Comparison of ENCODE assay signal across 12 cellular contexts in genomic region chr6:128498244-128498643, GRCh38.
"Had no signal": no experiment of that assay in that cellular context is flagged by ENCODE, and none has a peak within 500 bp of the region (broad histone marks: within the 10 kb centered on the region; RNA-seq: fewer than 3 reads in every experiment).

No MANE protein-coding gene starts in this region.

- H3K4me1 ChIP-seq: parathyroid adenoma, upper lobe of left lung had no signal

- H3K27me3 ChIP-seq: brain microvascular endothelial cell, esophagus muscularis mucosa, upper lobe of left lung had no signal

- H3K4me3 ChIP-seq: esophagus muscularis mucosa, skin epidermis, upper lobe of left lung had no signal

- ATAC-seq: stimulated activated effector memory CD8-positive, alpha-beta T cell treated with anti-CD3 and anti-CD28 coated beads, Interleukin-12 subunit alpha, Interleukin-12 subunit beta, amount 100 ng/mL, for 72 hours had no signal

- H3K9me3 ChIP-seq: esophagus muscularis mucosa, upper lobe of left lung had no signal

- H3K9me3 Mint-ChIP-seq: activated naive CD4-positive, alpha-beta T cell treated with anti-CD3 and anti-CD28 coated beads, Interleukin-2, amount 50 U/mL, for 24 hours; stimulated activated effector memory CD8-positive, alpha-beta T cell treated with anti-CD3 and anti-CD28 coated beads, Interleukin-12 subunit alpha, Interleukin-12 subunit beta, amount 100 ng/mL, for 72 hours; T-helper 1 cell treated with Interleukin-12 subunit alpha and Interleukin-12 subunit beta and Interleukin-4 antibody, amounts not matched to agents 30 μg/mL and 1 μg/mL, for 36 hours had no signal

- H3K27ac ChIP-seq: brain microvascular endothelial cell, esophagus muscularis mucosa, parathyroid adenoma, skin epidermis, upper lobe of left lung had no signal

- H3K4me3 Mint-ChIP-seq: activated naive CD4-positive, alpha-beta T cell treated with anti-CD3 and anti-CD28 coated beads, Interleukin-2, amount 50 U/mL, for 24 hours; stimulated activated effector memory CD8-positive, alpha-beta T cell treated with anti-CD3 and anti-CD28 coated beads, Interleukin-12 subunit alpha, Interleukin-12 subunit beta, amount 100 ng/mL, for 72 hours; T-helper 1 cell treated with Interleukin-12 subunit alpha and Interleukin-12 subunit beta and Interleukin-4 antibody, amounts not matched to agents 30 μg/mL and 1 μg/mL, for 36 hours had no signal

- DNase-seq: activated CD4-positive, alpha-beta T cell treated with anti-CD3 and anti-CD28 coated beads, Interleukin-2, amount 50 U/mL, for 1 hour; activated CD4-positive, CD25-positive, alpha-beta regulatory T cell; brain microvascular endothelial cell; cerebellar nuclear complex; mammary epithelial cell; upper lobe of left lung had no signal

- H3K4me1 Mint-ChIP-seq: activated naive CD4-positive, alpha-beta T cell treated with anti-CD3 and anti-CD28 coated beads, Interleukin-2, amount 50 U/mL, for 24 hours; stimulated activated effector memory CD8-positive, alpha-beta T cell treated with anti-CD3 and anti-CD28 coated beads, Interleukin-12 subunit alpha, Interleukin-12 subunit beta, amount 100 ng/mL, for 72 hours had no signal

- H3K36me3 ChIP-seq: brain microvascular endothelial cell, esophagus muscularis mucosa, upper lobe of left lung had no signal

- H3K27ac Mint-ChIP-seq: activated naive CD4-positive, alpha-beta T cell treated with anti-CD3 and anti-CD28 coated beads, Interleukin-2, amount 50 U/mL, for 24 hours; stimulated activated effector memory CD8-positive, alpha-beta T cell treated with anti-CD3 and anti-CD28 coated beads, Interleukin-12 subunit alpha, Interleukin-12 subunit beta, amount 100 ng/mL, for 72 hours; T-helper 1 cell treated with Interleukin-12 subunit alpha and Interleukin-12 subunit beta and Interleukin-4 antibody, amounts not matched to agents 30 μg/mL and 1 μg/mL, for 36 hours had no signal

- H3K36me3 Mint-ChIP-seq: activated naive CD4-positive, alpha-beta T cell treated with anti-CD3 and anti-CD28 coated beads, Interleukin-2, amount 50 U/mL, for 24 hours; stimulated activated effector memory CD8-positive, alpha-beta T cell treated with anti-CD3 and anti-CD28 coated beads, Interleukin-12 subunit alpha, Interleukin-12 subunit beta, amount 100 ng/mL, for 72 hours had no signal
